In genomic region chr9:136292591-136293448, GRCh38 we compare ENCODE assay signal across 23 cellular contexts. TPM values are rescaled to one million over a fixed set of nuclear protein-coding genes. Genes with fewer than 3 reads are reported as not detected.
DNase-seq lines count a peak whose midpoint lies in the region; ATAC-seq, FAIRE-seq and TF ChIP-seq lines count a peak whose summit lies in the region.
"Had no signal": no experiment of that assay in that cellular context is flagged by ENCODE, and none has a peak within 500 bp of the region (broad histone marks: within the 10 kb centered on the region; RNA-seq: fewer than 3 reads in every experiment).

No MANE protein-coding gene starts in this region.

- H3K9me3 ChIP-seq in GM12878 (replicated peaks; ENCODE audit: control insufficient read depth, insufficient read depth, low read length) (no peaks in the 10 kb centered on the region; the same call in 2 of the 3 replicates), stomach (no peaks in the 10 kb centered on the region)
- H3K9me3 ChIP-seq: lower lobe of right lung, right lobe of liver, upper lobe of right lung had no signal

- H3K27ac ChIP-seq in GM12878 (ENCODE audit: control insufficient read depth, insufficient read depth) (no peak overlapping the region), stomach (no peak overlapping the region)
- H3K27ac ChIP-seq: lower lobe of right lung, right lobe of liver, upper lobe of right lung, WERI-Rb-1 had no signal

- POLR2A ChIA-PET in GM12878 (lab: Charles Lee) = no interaction called here

- TF ChIP-seq POLR2A in GM12878 (IDR thresholded peaks at IDR 0.05; ENCODE audit: low read depth, low read length) (no peak), stomach (IDR thresholded peaks at IDR 0.05) (no peak)

- H3K27me3 ChIP-seq in GM12878 (replicated peaks in 1 of 2; ENCODE audit: control insufficient read depth in 2 of 2, insufficient read depth in 2 of 2, low read length in 1 of 2) = no peaks in the 10 kb centered on the region
- H3K27me3 ChIP-seq in stomach = peaks cover 0 to 62% (median 6%) of the 10 kb centered on the region in 3 donors
- H3K27me3 ChIP-seq: right lobe of liver had no signal

- intact Hi-C loops in Right ventricle myocardium superior (cut with DNase I) = no loop called here
- intact Hi-C loops in cardiac septum (cut with DNase I) = no loop called here
- intact Hi-C loops in GM12878 (cut with micrococcal nuclease; ENCODE audit: unreplicated experiment) = no loop called here
- intact Hi-C loops in stomach (cut with DNase I; ENCODE audit: low total_unique reads) = no loop called here

- H3K4me3 ChIP-seq in GM12878 (no peak overlapping the region), stomach (no peak overlapping the region)
- H3K4me3 ChIP-seq: lower lobe of right lung, right lobe of liver, upper lobe of right lung had no signal

- H2AFZ ChIP-seq in GM12878 (ENCODE audit: control insufficient read depth, low read depth, low read length) = no peak overlapping the region

- RAD21 ChIA-PET in GM12878 (lab: Charles Lee; ENCODE audit: unreplicated experiment) = no interaction called here

- no peak for DNase-seq in Right ventricle myocardium superior
- DNase-seq in cardiac septum (ENCODE audit: low spot score) = no peak
- DNase-seq in NCI-H2107 treated with DMSO at 0.1 percent for 48 hours (lab: John Stamatoyannopoulos, UW; ENCODE audit: unreplicated experiment) = peak; percentile 58
- DNase-seq in GM12878 (ENCODE audit: low read depth, low spot score) = no peak
- DNase-seq in stomach = peak; percentile 43
- DNase-seq in NCI-H526 treated with DMSO at 0.1 percent for 48 hours (lab: John Stamatoyannopoulos, UW) = no peak
- no peak for DNase-seq in globus pallidus (ENCODE audit: low spot score)
- DNase-seq: activated CD4-positive, alpha-beta T cell treated with anti-CD3 and anti-CD28 coated beads, Interleukin-2, amount 50 U/mL, for 48 hours; activated naive CD4-positive, alpha-beta T cell treated with Interleukin-2 at 50 U/mL for 16 hours; activated T-cell treated with anti-CD3 and anti-CD28 coated beads for 4 hours; CD8-positive, alpha-beta memory T cell; effector memory CD8-positive, alpha-beta T cell; lower lobe of right lung; NK-92 treated with Interleukin-12 subunit alpha and Interleukin-12 subunit beta, amount 100 ng/mL, for 24 hours; occipital lobe; RPMI8226; stimulated activated naive CD4-positive, alpha-beta T cell treated with Interleukin-2 at 50 U/mL for 16 hours; T-helper 17 cell; upper lobe of right lung; WERI-Rb-1 had no signal

- in situ Hi-C loops in GM12878 (cut with MboI) = no loop called here

- no TSS peak for BruUV-seq in GM12878 (replicated peaks; lab: Mats Ljungman, UMichigan)

- H3K79me2 ChIP-seq in GM12878 (ENCODE audit: control insufficient read depth, insufficient read depth, low read length) = no peaks in the 10 kb centered on the region

- H4K20me1 ChIP-seq in GM12878 (ENCODE audit: control insufficient read depth, insufficient read depth) = no peaks in the 10 kb centered on the region

- CTCF ChIA-PET in GM12878 (lab: Yijun Ruan, JAX) = no interaction called here

- ATAC-seq in Right ventricle myocardium superior (ENCODE audit: poor library complexity) (peak; percentile 38), GM12878 (no peak), GM19351 (IDR thresholded peaks at IDR 0.05; ENCODE audit: unreplicated experiment) (no peak)
- ATAC-seq: effector memory CD8-positive, alpha-beta T cell; lower lobe of right lung; T-helper 17 cell; upper lobe of right lung had no signal

- H3K4me2 ChIP-seq in GM12878 (ENCODE audit: control insufficient read depth, insufficient read depth) = no peak overlapping the region

- no peak for TF ChIP-seq RAD21 in GM12878 (IDR thresholded peaks at IDR 0.05; ENCODE audit: insufficient read depth, low read depth, low read length)

- 89% methylated on average over 34 of the region's 34 CpGs for WGBS in GM12878 (ENCODE audit: insufficient coverage, insufficient replicate concordance, low lambda C conversion rate, missing lambda C conversion rate)
- 46 to 65% (median 51%) methylated on average over 19 to 34 of the region's 34 CpGs for WGBS in stomach, 5 donors

- H3K36me3 ChIP-seq in GM12878 (ENCODE audit: control insufficient read depth in 2 of 2, insufficient read depth in 2 of 2, low read length in 1 of 2) (no peaks in the 10 kb centered on the region), stomach (no peaks in the 10 kb centered on the region)
- H3K36me3 ChIP-seq: lower lobe of right lung, right lobe of liver, upper lobe of right lung, WERI-Rb-1 had no signal

- no peak for TF ChIP-seq CTCF in GM12878 (IDR thresholded peaks at IDR 0.05 in 2 of 3, conservative IDR thresholded peaks at IDR 0.05 in 1 of 3; ENCODE audit: control insufficient read depth in 2 of 3, extremely low read depth in 1 of 3, insufficient read depth in 1 of 3, low read depth in 3 of 3, low read length in 3 of 3)
- TF ChIP-seq CTCF in stomach (IDR thresholded peaks at IDR 0.05) = no peak

- H3K4me1 ChIP-seq in GM12878 (ENCODE audit: control insufficient read depth, insufficient read depth, low read length) (no peaks in the 10 kb centered on the region), stomach (peaks cover 0 to 31% (median 21%) of the 10 kb centered on the region in 4 donors)
- H3K4me1 ChIP-seq: lower lobe of right lung, upper lobe of right lung had no signal

- SMC1A ChIA-PET in GM12878 (lab: Charles Lee; ENCODE audit: uncharacterized antibody, unreplicated experiment) = no interaction called here

- TF ChIP-seq EP300 in GM12878 (IDR thresholded peaks at IDR 0.05; ENCODE audit: borderline replicate concordance in 1 of 2, control insufficient read depth in 1 of 2, low read depth in 2 of 2, low read length in 2 of 2) (no peak), stomach (IDR thresholded peaks at IDR 0.05) (no peak)

- no peak overlapping the region for H3K9ac ChIP-seq in GM12878 (ENCODE audit: control insufficient read depth, insufficient read depth, low read length)

- FAIRE-seq in GM12878 (lab: Jason Lieb, UNC) = no peak

RNA-seq across cellular contexts. Expression of gene CCDC187, which starts 11.1 kb away (rescaled TPM):
- total RNA-seq in Right ventricle myocardium superior (not detected), cardiac septum (0.03 TPM), GM12878 (2014; rRNA removed) (0.11 and 0.23 TPM in 2 replicates), GM12878 (2014; rRNA removed; fragmentation: Illumina TruSeq; extraction: Trizol) (not detected in 2 replicates), GM12878 (2021) (0.08 TPM in 1 of 2 replicates, not detected in the other), stomach (1 to 10 TPM in 2 of 5 donors, under 1 TPM in 2, not detected in 1; 0.45 to 2.8 (median 1.7) TPM)
- total RNA-seq in GM12878 (2013; cell fraction: nucleolus; rRNA removed) = 0.13 TPM in 1 of 2 replicates, not detected in the other
- polyA plus RNA-seq in GM12878 (2011; ENCODE audit: low read depth) = not detected
- polyA plus RNA-seq in GM12878 (2011; rRNA removed) (0.01 and 0.04 TPM in 2 replicates), GM12878 (2014; fragmentation: Illumina TruSeq; extraction: Trizol) (not detected in 2 replicates), GM12878 (2014; fragmentation: Nextera tagmentation; extraction: Ambion mirVana) (not detected), GM12878 (2014; rRNA removed) (not detected in 2 replicates), GM12878 (2016; fragmentation: Nextera tagmentation; extraction: Ambion mirVana) (under 1 TPM in 1 of 2 experiments, not detected in 1; 0.04 TPM), stomach (under 1 TPM; 0.12 to 0.31 (median 0.18) TPM)
- polyA plus RNA-seq in GM12878 (2011; cell fraction: cytosol; rRNA removed) = 0.02 and 0.04 TPM in 2 replicates
- polyA plus RNA-seq in GM12878 (2011; cell fraction: nucleus; rRNA removed) = 0.29 and 0.49 TPM in 2 replicates
- 0.01 TPM in 1 of 2 replicates, not detected in the other for polyA plus RNA-seq in GM12878 (2012)
- polyA minus RNA-seq in GM12878 (2011; rRNA and poly(A)+ RNA removed) = 0.26 TPM in 1 of 2 replicates, not detected in the other
- polyA minus RNA-seq in GM12878 (2011; cell fraction: cytosol; rRNA and poly(A)+ RNA removed) = not detected in 2 replicates
- polyA minus RNA-seq in GM12878 (2011; cell fraction: nucleus; rRNA and poly(A)+ RNA removed) = 0.24 and 0.38 TPM in 2 replicates
- total RNA-seq: CD8-positive, alpha-beta memory T cell; MCF 10A had no signal
- polyA plus RNA-seq: CD8-positive, alpha-beta memory T cell had no signal

RNA-seq across cellular contexts. Expression of gene GPSM1, which starts 34.5 kb away (rescaled TPM):
- 50.3 TPM for total RNA-seq in Right ventricle myocardium superior
- total RNA-seq in cardiac septum = 35.1 TPM
- 0.98 and 1.7 TPM in 2 replicates for total RNA-seq in GM12878 (2013; cell fraction: nucleolus; rRNA removed)
- total RNA-seq in GM12878 (2014; rRNA removed) = not detected in 2 replicates
- total RNA-seq in GM12878 (2014; rRNA removed; fragmentation: Illumina TruSeq; extraction: Trizol) = not detected in 2 replicates
- 0.10 TPM in 1 of 2 replicates, not detected in the other for total RNA-seq in GM12878 (2021)
- not detected for polyA plus RNA-seq in GM12878 (2011; ENCODE audit: low read depth)
- polyA plus RNA-seq in GM12878 (2011; rRNA removed) = 0.04 and 0.10 TPM in 2 replicates
- 0.12 and 0.15 TPM in 2 replicates for polyA plus RNA-seq in GM12878 (2011; cell fraction: cytosol; rRNA removed)
- polyA plus RNA-seq in GM12878 (2011; cell fraction: nucleus; rRNA removed) = 0.61 and 1.2 TPM in 2 replicates
- polyA plus RNA-seq in GM12878 (2012) = 0.14 and 0.19 TPM in 2 replicates
- not detected in 2 replicates for polyA plus RNA-seq in GM12878 (2014; fragmentation: Illumina TruSeq; extraction: Trizol)
- polyA plus RNA-seq in GM12878 (2014; fragmentation: Nextera tagmentation; extraction: Ambion mirVana) = not detected
- 0.04 TPM in 2 replicates for polyA plus RNA-seq in GM12878 (2014; rRNA removed)
- not detected for polyA plus RNA-seq in GM12878 (2016; fragmentation: Nextera tagmentation; extraction: Ambion mirVana)
- polyA minus RNA-seq in GM12878 (2011; rRNA and poly(A)+ RNA removed) = 0.10 TPM in 1 of 2 replicates, not detected in the other
- 0.67 TPM in 1 of 2 replicates, not detected in the other for polyA minus RNA-seq in GM12878 (2011; cell fraction: cytosol; rRNA and poly(A)+ RNA removed)
- 0.29 and 0.48 TPM in 2 replicates for polyA minus RNA-seq in GM12878 (2011; cell fraction: nucleus; rRNA and poly(A)+ RNA removed)
- total RNA-seq in stomach = 10 to 100 TPM in 3 of 5 donors, 1 to 10 TPM in 2; 3.5 to 16.5 (median 14.6) TPM
- 10 to 100 TPM in 1 of 3 donors, 1 to 10 TPM in 2; 6.3 to 17.4 (median 9.6) TPM for polyA plus RNA-seq in stomach

RNA-seq across cellular contexts. Expression of gene QSOX2, which starts 47.2 kb away (rescaled TPM):
- total RNA-seq in Right ventricle myocardium superior = 7.7 TPM
- 7.2 TPM for total RNA-seq in cardiac septum
- 31.6 and 38.4 TPM in 2 replicates for total RNA-seq in GM12878 (2013; cell fraction: nucleolus; rRNA removed)
- 9.0 and 10.1 TPM in 2 replicates for total RNA-seq in GM12878 (2014; rRNA removed)
- total RNA-seq in GM12878 (2014; rRNA removed; fragmentation: Illumina TruSeq; extraction: Trizol) = 7.1 and 7.8 TPM in 2 replicates
- total RNA-seq in GM12878 (2021) = 15.8 and 16.1 TPM in 2 replicates
- polyA plus RNA-seq in GM12878 (2011; ENCODE audit: low read depth) = 4.2 TPM
- polyA plus RNA-seq in GM12878 (2011; rRNA removed) = 11.4 and 15.4 TPM in 2 replicates
- 9.9 and 11.1 TPM in 2 replicates for polyA plus RNA-seq in GM12878 (2011; cell fraction: cytosol; rRNA removed)
- polyA plus RNA-seq in GM12878 (2011; cell fraction: nucleus; rRNA removed) = 51.1 and 55.5 TPM in 2 replicates
- 8.4 and 10.9 TPM in 2 replicates for polyA plus RNA-seq in GM12878 (2012)
- polyA plus RNA-seq in GM12878 (2014; fragmentation: Illumina TruSeq; extraction: Trizol) = 7.2 and 9.3 TPM in 2 replicates
- polyA plus RNA-seq in GM12878 (2014; fragmentation: Nextera tagmentation; extraction: Ambion mirVana) = 1 to 10 TPM in 1 of 2 experiments, under 1 TPM in 1; 0.34 to 1.5 TPM
- 13.1 and 15.1 TPM in 2 replicates for polyA plus RNA-seq in GM12878 (2014; rRNA removed)
- 1 to 10 TPM in 1 of 2 experiments, under 1 TPM in 1; 0.45 to 2.1 TPM for polyA plus RNA-seq in GM12878 (2016; fragmentation: Nextera tagmentation; extraction: Ambion mirVana)
- 8.7 and 10.6 TPM in 2 replicates for polyA minus RNA-seq in GM12878 (2011; rRNA and poly(A)+ RNA removed)
- 3.5 and 4.1 TPM in 2 replicates for polyA minus RNA-seq in GM12878 (2011; cell fraction: cytosol; rRNA and poly(A)+ RNA removed)
- polyA minus RNA-seq in GM12878 (2011; cell fraction: nucleus; rRNA and poly(A)+ RNA removed) = 8.6 and 11.9 TPM in 2 replicates
- total RNA-seq in stomach = 10 to 100 TPM in 2 of 5 donors, 1 to 10 TPM in 3; 4.7 to 33.5 (median 7.7) TPM
- polyA plus RNA-seq in stomach = 1 to 10 TPM; 1.5 to 4.5 (median 2.6) TPM

Comparison
In these comparisons a context has a peak if more than half of its experiments do, and no peak if none do; other contexts are left out.
1. DNase-seq: peak in NCI-H2107 treated with DMSO at 0.1 percent for 48 hours (single experiment) and stomach (single experiment); none in Right ventricle myocardium superior (single experiment), cardiac septum (single experiment), GM12878 (single experiment), NCI-H526 treated with DMSO at 0.1 percent for 48 hours (single experiment) and globus pallidus (single experiment).